ENCODE assay signal across 1 cellular context in the genomic region with DNA sequence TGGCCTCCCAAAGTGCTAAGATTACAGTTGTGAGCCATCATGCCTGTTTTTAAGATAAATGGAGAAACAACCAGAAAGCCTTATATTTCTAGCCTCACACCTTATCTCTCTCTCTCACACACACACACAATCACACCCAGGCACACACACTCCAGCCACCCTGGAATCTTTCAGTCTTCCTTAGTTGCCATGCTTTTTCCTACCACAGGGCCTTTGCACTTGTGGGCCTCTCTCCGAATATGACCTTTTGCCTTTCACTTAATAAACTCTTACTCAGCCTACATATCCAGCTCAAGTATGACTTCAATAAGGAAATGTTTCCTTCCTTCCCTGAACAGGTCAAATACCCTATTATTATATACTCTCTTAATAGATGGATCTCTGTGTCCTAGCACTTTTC.
TF ChIP-seq lines count a peak whose summit lies in the region.

No MANE protein-coding gene starts in this region.

TF ChIP-seq in K562, 482 proteins besides CTCF, POLR2A, EP300 and RAD21 (continued from another document):
- TF ChIP-seq POLR3G (IDR thresholded peaks at IDR 0.05; ENCODE audit: extremely low read depth, insufficient read length, insufficient replicate concordance) (no peak), BHLHE40 (IDR thresholded peaks at IDR 0.05; ENCODE audit: low read length) (no peak), TAF1 (IDR thresholded peaks at IDR 0.05; ENCODE audit: control insufficient read depth, extremely low read depth, insufficient read depth, low read length, severe bottlenecking) (no peak), NBN (IDR thresholded peaks at IDR 0.05; ENCODE audit: low read depth) (no peak), GABPB1 (CRISPR knock-in tag; IDR thresholded peaks at IDR 0.05) (no peak), CBFA2T2 (conservative IDR thresholded peaks at IDR 0.05) (peak; percentile 36; the same call in 1 of the 2 replicates)
- TF ChIP-seq, protein P1, sequence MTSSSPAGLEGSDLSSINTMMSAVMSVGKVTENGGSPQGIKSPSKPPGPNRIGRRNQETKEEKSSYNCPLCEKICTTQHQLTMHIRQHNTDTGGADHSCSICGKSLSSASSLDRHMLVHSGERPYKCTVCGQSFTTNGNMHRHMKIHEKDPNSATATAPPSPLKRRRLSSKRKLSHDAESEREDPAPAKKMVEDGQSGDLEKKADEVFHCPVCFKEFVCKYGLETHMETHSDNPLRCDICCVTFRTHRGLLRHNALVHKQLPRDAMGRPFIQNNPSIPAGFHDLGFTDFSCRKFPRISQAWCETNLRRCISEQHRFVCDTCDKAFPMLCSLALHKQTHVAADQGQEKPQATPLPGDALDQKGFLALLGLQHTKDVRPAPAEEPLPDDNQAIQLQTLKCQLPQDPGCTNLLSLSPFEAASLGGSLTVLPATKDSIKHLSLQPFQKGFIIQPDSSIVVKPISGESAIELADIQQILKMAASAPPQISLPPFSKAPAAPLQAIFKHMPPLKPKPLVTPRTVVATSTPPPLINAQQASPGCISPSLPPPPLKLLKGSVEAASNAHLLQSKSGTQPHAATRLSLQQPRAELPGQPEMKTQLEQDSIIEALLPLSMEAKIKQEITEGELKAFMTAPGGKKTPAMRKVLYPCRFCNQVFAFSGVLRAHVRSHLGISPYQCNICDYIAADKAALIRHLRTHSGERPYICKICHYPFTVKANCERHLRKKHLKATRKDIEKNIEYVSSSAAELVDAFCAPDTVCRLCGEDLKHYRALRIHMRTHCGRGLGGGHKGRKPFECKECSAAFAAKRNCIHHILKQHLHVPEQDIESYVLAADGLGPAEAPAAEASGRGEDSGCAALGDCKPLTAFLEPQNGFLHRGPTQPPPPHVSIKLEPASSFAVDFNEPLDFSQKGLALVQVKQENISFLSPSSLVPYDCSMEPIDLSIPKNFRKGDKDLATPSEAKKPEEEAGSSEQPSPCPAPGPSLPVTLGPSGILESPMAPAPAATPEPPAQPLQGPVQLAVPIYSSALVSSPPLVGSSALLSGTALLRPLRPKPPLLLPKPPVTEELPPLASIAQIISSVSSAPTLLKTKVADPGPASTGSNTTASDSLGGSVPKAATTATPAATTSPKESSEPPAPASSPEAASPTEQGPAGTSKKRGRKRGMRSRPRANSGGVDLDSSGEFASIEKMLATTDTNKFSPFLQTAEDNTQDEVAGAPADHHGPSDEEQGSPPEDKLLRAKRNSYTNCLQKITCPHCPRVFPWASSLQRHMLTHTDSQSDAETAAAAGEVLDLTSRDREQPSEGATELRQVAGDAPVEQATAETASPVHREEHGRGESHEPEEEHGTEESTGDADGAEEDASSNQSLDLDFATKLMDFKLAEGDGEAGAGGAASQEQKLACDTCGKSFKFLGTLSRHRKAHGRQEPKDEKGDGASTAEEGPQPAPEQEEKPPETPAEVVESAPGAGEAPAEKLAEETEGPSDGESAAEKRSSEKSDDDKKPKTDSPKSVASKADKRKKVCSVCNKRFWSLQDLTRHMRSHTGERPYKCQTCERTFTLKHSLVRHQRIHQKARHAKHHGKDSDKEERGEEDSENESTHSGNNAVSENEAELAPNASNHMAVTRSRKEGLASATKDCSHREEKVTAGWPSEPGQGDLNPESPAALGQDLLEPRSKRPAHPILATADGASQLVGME (CRISPR knock-in tag; IDR thresholded peaks at IDR 0.05) = no peak
- TF ChIP-seq, protein P2, sequence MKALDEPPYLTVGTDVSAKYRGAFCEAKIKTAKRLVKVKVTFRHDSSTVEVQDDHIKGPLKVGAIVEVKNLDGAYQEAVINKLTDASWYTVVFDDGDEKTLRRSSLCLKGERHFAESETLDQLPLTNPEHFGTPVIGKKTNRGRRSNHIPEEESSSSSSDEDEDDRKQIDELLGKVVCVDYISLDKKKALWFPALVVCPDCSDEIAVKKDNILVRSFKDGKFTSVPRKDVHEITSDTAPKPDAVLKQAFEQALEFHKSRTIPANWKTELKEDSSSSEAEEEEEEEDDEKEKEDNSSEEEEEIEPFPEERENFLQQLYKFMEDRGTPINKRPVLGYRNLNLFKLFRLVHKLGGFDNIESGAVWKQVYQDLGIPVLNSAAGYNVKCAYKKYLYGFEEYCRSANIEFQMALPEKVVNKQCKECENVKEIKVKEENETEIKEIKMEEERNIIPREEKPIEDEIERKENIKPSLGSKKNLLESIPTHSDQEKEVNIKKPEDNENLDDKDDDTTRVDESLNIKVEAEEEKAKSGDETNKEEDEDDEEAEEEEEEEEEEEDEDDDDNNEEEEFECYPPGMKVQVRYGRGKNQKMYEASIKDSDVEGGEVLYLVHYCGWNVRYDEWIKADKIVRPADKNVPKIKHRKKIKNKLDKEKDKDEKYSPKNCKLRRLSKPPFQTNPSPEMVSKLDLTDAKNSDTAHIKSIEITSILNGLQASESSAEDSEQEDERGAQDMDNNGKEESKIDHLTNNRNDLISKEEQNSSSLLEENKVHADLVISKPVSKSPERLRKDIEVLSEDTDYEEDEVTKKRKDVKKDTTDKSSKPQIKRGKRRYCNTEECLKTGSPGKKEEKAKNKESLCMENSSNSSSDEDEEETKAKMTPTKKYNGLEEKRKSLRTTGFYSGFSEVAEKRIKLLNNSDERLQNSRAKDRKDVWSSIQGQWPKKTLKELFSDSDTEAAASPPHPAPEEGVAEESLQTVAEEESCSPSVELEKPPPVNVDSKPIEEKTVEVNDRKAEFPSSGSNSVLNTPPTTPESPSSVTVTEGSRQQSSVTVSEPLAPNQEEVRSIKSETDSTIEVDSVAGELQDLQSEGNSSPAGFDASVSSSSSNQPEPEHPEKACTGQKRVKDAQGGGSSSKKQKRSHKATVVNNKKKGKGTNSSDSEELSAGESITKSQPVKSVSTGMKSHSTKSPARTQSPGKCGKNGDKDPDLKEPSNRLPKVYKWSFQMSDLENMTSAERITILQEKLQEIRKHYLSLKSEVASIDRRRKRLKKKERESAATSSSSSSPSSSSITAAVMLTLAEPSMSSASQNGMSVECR (CRISPR knock-in tag; IDR thresholded peaks at IDR 0.05) = no peak
